In the genomic region with DNA sequence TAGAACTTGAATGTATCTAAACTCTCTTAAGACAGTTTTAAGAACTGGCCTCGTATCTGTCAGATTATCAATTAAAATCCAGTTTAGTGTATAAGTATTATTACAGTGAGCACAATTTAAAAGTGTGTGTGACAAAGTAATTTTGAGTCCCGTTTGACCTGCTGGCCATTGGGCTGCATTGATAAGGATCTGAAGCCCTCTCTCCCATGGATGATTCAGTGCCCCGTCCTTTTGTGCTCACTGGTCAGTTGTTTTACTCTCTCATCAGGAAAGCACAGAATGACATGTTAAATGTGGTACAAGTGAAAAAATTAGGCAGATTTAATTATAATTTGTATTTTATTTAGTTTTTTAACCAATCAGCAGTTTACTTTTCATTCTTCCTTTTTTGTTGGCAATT, we compare ENCODE assay signal across 12 cellular contexts.
"Had no signal": no experiment of that assay in that cellular context is flagged by ENCODE, and none has a peak within 500 bp of the region (broad histone marks: within the 10 kb centered on the region; RNA-seq: fewer than 3 reads in every experiment).

No MANE protein-coding gene starts in this region.

- H3K9me3 ChIP-seq: esophagus squamous epithelium, upper lobe of left lung had no signal

- H3K27ac ChIP-seq: brain microvascular endothelial cell, upper lobe of left lung had no signal

- H3K27me3 ChIP-seq: brain microvascular endothelial cell, esophagus squamous epithelium, upper lobe of left lung had no signal

- H3K4me3 ChIP-seq: esophagus squamous epithelium, smooth muscle cell, upper lobe of left lung had no signal

- H3K36me3 ChIP-seq: brain microvascular endothelial cell had no signal

- DNase-seq: activated CD4-positive, alpha-beta memory T cell treated with anti-CD3 and anti-CD28 coated beads for 36 hours; activated effector memory CD4-positive, alpha-beta T cell treated with anti-CD3 and anti-CD28 coated beads, Interleukin-2, amount 50 U/mL, for 16 hours; activated T-cell treated with anti-CD3 and anti-CD28 coated beads, Interleukin-2, amount 50 U/mL, for 4 hours; amygdala; brain microvascular endothelial cell; esophagus squamous epithelium; foreskin fibroblast; kidney; T-helper 9 cell; upper lobe of left lung had no signal

- ATAC-seq: activated T-cell treated with anti-CD3 and anti-CD28 coated beads, Interleukin-2, amount 50 U/mL, for 4 hours; stimulated activated effector memory CD8-positive, alpha-beta T cell treated with anti-CD3 and anti-CD28 coated beads, Interleukin-12 subunit alpha, Interleukin-12 subunit beta, amount 100 ng/mL, for 72 hours had no signal

- H3K4me2 ChIP-seq: smooth muscle cell had no signal
